Comparison of ENCODE assay signal across 11 cellular contexts in genomic region chr5:116696356-116696755, GRCh38.
DNase-seq lines count a peak whose midpoint lies in the region; ATAC-seq, FAIRE-seq and TF ChIP-seq lines count a peak whose summit lies in the region.
"Had no signal": no experiment of that assay in that cellular context is flagged by ENCODE, and none has a peak within 500 bp of the region (broad histone marks: within the 10 kb centered on the region; RNA-seq: fewer than 3 reads in every experiment).

No MANE protein-coding gene starts in this region.

- in situ Hi-C loops in GM12878 (cut with MboI), result no loop called here

- peak overlapping the region; percentile 28; the same call in 1 of the 2 replicates for H2AFZ ChIP-seq in GM12878 (ENCODE audit: control insufficient read depth, low read depth, low read length)

- peak; percentile 35 for DNase-seq in GM10266 (ENCODE audit: extremely low spot score)
- no peak for DNase-seq in GM12878 (ENCODE audit: low read depth, low spot score)
- no peak for DNase-seq in esophagus muscularis mucosa (ENCODE audit: extremely low spot score)
- DNase-seq in foreskin keratinocyte, result no peak
- no peak for DNase-seq in thyroid gland
- DNase-seq in lower lobe of right lung, result no peak
- DNase-seq: NCI-H82, psoas muscle had no signal

- FAIRE-seq in GM12878 (lab: Jason Lieb, UNC), result peak; percentile 57

- H3K4me2 ChIP-seq in GM12878 (ENCODE audit: control insufficient read depth, insufficient read depth), result peak overlapping the region; percentile 75

- H3K9ac ChIP-seq in GM12878 (ENCODE audit: control insufficient read depth, insufficient read depth, low read length), result no peak overlapping the region

- H3K4me1 ChIP-seq in GM12878 (ENCODE audit: control insufficient read depth, insufficient read depth, low read length) (peaks cover 25% of the 10 kb centered on the region), esophagus muscularis mucosa (peaks cover 0 to 5% (median 0%) of the 10 kb centered on the region in 4 donors), foreskin keratinocyte (no peaks in the 10 kb centered on the region), thyroid gland (no peaks in the 10 kb centered on the region), lower lobe of right lung (no peaks in the 10 kb centered on the region)
- H3K4me1 ChIP-seq: ascending aorta, psoas muscle had no signal

- H3K9me3 ChIP-seq in GM12878 (replicated peaks; ENCODE audit: control insufficient read depth, insufficient read depth, low read length) (no peaks in the 10 kb centered on the region; the same call in 2 of the 3 replicates), esophagus muscularis mucosa (no peaks in the 10 kb centered on the region), thyroid gland (no peaks in the 10 kb centered on the region), lower lobe of right lung (no peaks in the 10 kb centered on the region)
- H3K9me3 ChIP-seq: ascending aorta, psoas muscle had no signal

- H3K4me3 ChIP-seq in GM12878 (no peak overlapping the region; the same call in 1 of the 2 replicates), esophagus muscularis mucosa (no peak overlapping the region), thyroid gland (replicated peaks in 1 of 3) (no peak overlapping the region), lower lobe of right lung (no peak overlapping the region)
- H3K4me3 ChIP-seq: ascending aorta, psoas muscle had no signal

- CTCF ChIA-PET in GM12878 (lab: Yijun Ruan, JAX), result interaction anchor here (0.7 to 2.3 kb wide), 9 partner anchors 8 to 560 kb away, joined by 3 to 16 read pairs (median 3); no protein-coding TSS in a partner anchor

- H3K36me3 ChIP-seq in GM12878 (ENCODE audit: control insufficient read depth in 2 of 2, insufficient read depth in 2 of 2, low read length in 1 of 2) (no peaks in the 10 kb centered on the region), esophagus muscularis mucosa (no peaks in the 10 kb centered on the region), thyroid gland (no peaks in the 10 kb centered on the region), lower lobe of right lung (no peaks in the 10 kb centered on the region)
- H3K36me3 ChIP-seq: ascending aorta had no signal

- intact Hi-C loops in GM12878 (cut with micrococcal nuclease; ENCODE audit: unreplicated experiment) (no loop called here), esophagus muscularis mucosa (cut with DNase I) (no loop called here), thyroid gland (cut with DNase I) (no loop called here), lower lobe of right lung (cut with DNase I) (no loop called here)

- peak overlapping the region; percentile 11; the same call in 1 of the 2 replicates for H3K27ac ChIP-seq in GM12878 (ENCODE audit: control insufficient read depth, insufficient read depth)
- H3K27ac ChIP-seq in esophagus muscularis mucosa (replicated peaks in 1 of 4), result no peak overlapping the region
- no peak overlapping the region for H3K27ac ChIP-seq in foreskin keratinocyte
- H3K27ac ChIP-seq in thyroid gland, result no peak overlapping the region
- no peak overlapping the region for H3K27ac ChIP-seq in lower lobe of right lung
- H3K27ac ChIP-seq: ascending aorta, psoas muscle had no signal

- POLR2A ChIA-PET in GM12878 (lab: Charles Lee), result interaction anchor here (0.6 to 1.3 kb wide), 6 partner anchors 11 to 1729 kb away, joined by 3 to 4 read pairs (median 3); no protein-coding TSS in a partner anchor

- SMC1A ChIA-PET in GM12878 (lab: Charles Lee; ENCODE audit: uncharacterized antibody, unreplicated experiment), result interaction anchor here (0.6 to 3.7 kb wide), 16 partner anchors 15 to 252 kb away, joined by 3 to 30 read pairs (median 6); partner anchors contain the start of gene SEMA6A

- H3K27me3 ChIP-seq in GM12878 (replicated peaks in 1 of 2; ENCODE audit: control insufficient read depth in 2 of 2, insufficient read depth in 2 of 2, low read length in 1 of 2) (no peaks in the 10 kb centered on the region), esophagus muscularis mucosa (no peaks in the 10 kb centered on the region), foreskin keratinocyte (no peaks in the 10 kb centered on the region), thyroid gland (no peaks in the 10 kb centered on the region), lower lobe of right lung (ENCODE audit: low read depth) (no peaks in the 10 kb centered on the region)
- H3K27me3 ChIP-seq: ascending aorta had no signal

- WGBS in GM12878 (ENCODE audit: insufficient coverage, insufficient replicate concordance, low lambda C conversion rate, missing lambda C conversion rate), result 3% methylated on average over 5 of the region's 5 CpGs
- WGBS in esophagus muscularis mucosa, result 45% methylated on average over 5 of the region's 5 CpGs
- 50 to 55% methylated on average over 5 of the region's 5 CpGs for WGBS in thyroid gland, 2 donors

- TF ChIP-seq EP300 in GM12878 (IDR thresholded peaks at IDR 0.05; ENCODE audit: borderline replicate concordance in 1 of 2, control insufficient read depth in 1 of 2, low read depth in 2 of 2, low read length in 2 of 2) (peak; percentile 49 to 76; a peak in 2 of 4 replicates), esophagus muscularis mucosa (IDR thresholded peaks at IDR 0.05) (no peak)

- BruUV-seq in GM12878 (replicated peaks; lab: Mats Ljungman, UMichigan), result no TSS peak

- peak; percentile 35; the same call in 1 of the 2 replicates for TF ChIP-seq RAD21 in GM12878 (IDR thresholded peaks at IDR 0.05; ENCODE audit: insufficient read depth, low read depth, low read length)

- TF ChIP-seq POLR2A in GM12878 (IDR thresholded peaks at IDR 0.05; ENCODE audit: low read depth, low read length), result no peak
- TF ChIP-seq POLR2A in esophagus muscularis mucosa (IDR thresholded peaks at IDR 0.05; ENCODE audit: low read depth), result no peak
- no peak for TF ChIP-seq POLR2A in thyroid gland (IDR thresholded peaks at IDR 0.05)

- RAD21 ChIA-PET in GM12878 (lab: Charles Lee; ENCODE audit: unreplicated experiment), result interaction anchor here (0.8 to 2.8 kb wide), 8 partner anchors 9 to 120 kb away, joined by 3 to 14 read pairs (median 4); no protein-coding TSS in a partner anchor

- TF ChIP-seq CTCF in GM10266 (IDR thresholded peaks at IDR 0.05; ENCODE audit: control insufficient read depth, insufficient read depth, low read depth, missing control alignments), result no peak
- TF ChIP-seq CTCF in GM12878 (IDR thresholded peaks at IDR 0.05 in 2 of 3, conservative IDR thresholded peaks at IDR 0.05 in 1 of 3; ENCODE audit: control insufficient read depth in 2 of 3, extremely low read depth in 1 of 3, insufficient read depth in 1 of 3, low read depth in 3 of 3, low read length in 3 of 3), result no peak
- no peak for TF ChIP-seq CTCF in esophagus muscularis mucosa (IDR thresholded peaks at IDR 0.05)
- no peak for TF ChIP-seq CTCF in foreskin keratinocyte (conservative IDR thresholded peaks at IDR 0.05)
- no peak for TF ChIP-seq CTCF in thyroid gland (IDR thresholded peaks at IDR 0.05)
- TF ChIP-seq CTCF in lower lobe of right lung (IDR thresholded peaks at IDR 0.05), result no peak

- H4K20me1 ChIP-seq in GM12878 (ENCODE audit: control insufficient read depth, insufficient read depth), result no peaks in the 10 kb centered on the region

- no peaks in the 10 kb centered on the region for H3K79me2 ChIP-seq in GM12878 (ENCODE audit: control insufficient read depth, insufficient read depth, low read length)

- peak; percentile 88 for ATAC-seq in GM19468 (IDR thresholded peaks at IDR 0.05; ENCODE audit: extremely low read depth, unreplicated experiment)
- peak; percentile 61 for ATAC-seq in HG02943 (IDR thresholded peaks at IDR 0.05; ENCODE audit: low read depth, unreplicated experiment)
- peak; percentile 87 for ATAC-seq in GM12878
- ATAC-seq in foreskin keratinocyte, result no peak
- ATAC-seq in lower lobe of right lung, result no peak
- ATAC-seq: psoas muscle had no signal

TF ChIP-seq in GM12878, 131 proteins besides CTCF, POLR2A, EP300 and RAD21 (continues in another document):
- TF ChIP-seq ATF3 (IDR thresholded peaks at IDR 0.05; ENCODE audit: borderline replicate concordance, extremely low read depth, low read depth, low read length) (no peak), ETV6 (conservative IDR thresholded peaks at IDR 0.05 in 1 of 2, IDR thresholded peaks at IDR 0.05 in 1 of 2; ENCODE audit: borderline replicate concordance in 1 of 2, low read depth in 1 of 2) (no peak), SMARCA5 (IDR thresholded peaks at IDR 0.05) (no peak), REST (IDR thresholded peaks at IDR 0.05; ENCODE audit: low read depth, low read length) (no peak), NR2F1 (conservative IDR thresholded peaks at IDR 0.05) (peak; percentile 96), WRNIP1 (IDR thresholded peaks at IDR 0.05; ENCODE audit: borderline replicate concordance, low read depth, low read length) (no peak), MTA2 (IDR thresholded peaks at IDR 0.05; ENCODE audit: low read depth) (0 out of 2 replicates have a peak, but pooled peaks have one; percentile 45), GABPA (IDR thresholded peaks at IDR 0.05; ENCODE audit: low read depth) (no peak), CEBPB (IDR thresholded peaks at IDR 0.05; ENCODE audit: borderline replicate concordance in 1 of 2, low read depth in 2 of 2, low read length in 2 of 2) (no peak)

Comparison
In these comparisons a context has a peak if more than half of its experiments do, and no peak if none do; other contexts are left out.
1. ATAC-seq: peak in GM19468 (single experiment), HG02943 (single experiment) and GM12878 (single experiment); none in foreskin keratinocyte (single experiment) and lower lobe of right lung (0 of 2).